Comparison of ENCODE assay signal across 8 cellular contexts in the genomic region with DNA sequence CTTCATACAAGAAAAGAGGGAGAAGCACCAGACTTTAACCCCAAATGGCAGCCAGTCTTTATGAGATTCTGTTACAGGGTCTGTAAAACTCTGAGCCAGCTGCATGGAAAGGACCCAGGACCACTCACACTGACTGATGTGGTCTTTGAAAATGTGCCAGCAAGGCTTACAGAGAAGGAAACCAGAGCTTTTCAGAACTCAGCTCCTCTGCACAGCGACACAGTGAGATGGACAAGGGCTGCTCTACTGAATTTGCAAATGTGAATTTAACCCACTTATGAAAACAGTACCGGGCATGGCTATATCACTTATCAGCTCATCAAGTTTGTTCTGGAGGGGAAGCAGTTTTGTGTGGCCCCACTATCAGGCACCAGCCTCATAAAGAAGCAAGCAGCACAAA.
DNase-seq lines count a peak whose midpoint lies in the region; ATAC-seq and TF ChIP-seq lines count a peak whose summit lies in the region.

No MANE protein-coding gene starts in this region.

- peak overlapping the region; percentile 87 to 89 for H3K27ac Mint-ChIP-seq in natural killer cell treated with Interleukin-12 subunit alpha and Interleukin-12 subunit beta and Interleukin-15 and Interleukin-18, amount 100 ng/mL, for 72 hours
- no peak overlapping the region for H3K27ac Mint-ChIP-seq in H9

- H3K14ac ChIP-seq in H9 (ENCODE audit: insufficient read depth, low read length), result no peak overlapping the region

- H3K9me3 ChIP-seq in BLaER1 treated with 17β-estradiol and CSF1 and Interleukin-3, amounts not matched to agents 10 nM and 100 nM (replicated peaks in 1 of 11), result peaks cover 0 to 6% (median 0%) of the 10 kb centered on the region in 11 experiments; a peak in 1 of 22 replicates
- H3K9me3 ChIP-seq in OCI-LY7 (ENCODE audit: low read length) (no peaks in the 10 kb centered on the region), H9 (ENCODE audit: control insufficient read depth, low read depth, low read length) (no peaks in the 10 kb centered on the region)

- no peak overlapping the region for H2BK15ac ChIP-seq in H9 (ENCODE audit: low read depth, low read length)

- peaks cover 35 to 64% (median 51%) of the 10 kb centered on the region in 10 experiments for H3K4me1 ChIP-seq in BLaER1 treated with 17β-estradiol and CSF1 and Interleukin-3, amounts not matched to agents 10 nM and 100 nM
- H3K4me1 ChIP-seq in OCI-LY7 (ENCODE audit: insufficient read depth, low read length, poor library complexity, severe bottlenecking) (peaks cover 90% of the 10 kb centered on the region), H9 (ENCODE audit: insufficient read depth, low read length) (no peaks in the 10 kb centered on the region)

- H3K79me2 ChIP-seq in OCI-LY7 (ENCODE audit: insufficient read depth, low read depth, low read length) (no peaks in the 10 kb centered on the region), H9 (ENCODE audit: insufficient read depth, low read length) (no peaks in the 10 kb centered on the region)

- H2BK20ac ChIP-seq in H9 (ENCODE audit: low read depth, low read length, poor library complexity, severe bottlenecking), result no peak overlapping the region

- H3K4me3 ChIP-seq in BLaER1 treated with 17β-estradiol and CSF1 and Interleukin-3, amounts not matched to agents 10 nM and 100 nM, result peak overlapping the region in 6 of 10 experiments; percentile 13 to 42 (median 34); a peak in 9 of 20 replicates
- H3K4me3 ChIP-seq in OCI-LY7 (ENCODE audit: low read depth, low read length, poor library complexity, severe bottlenecking), result peak overlapping the region; percentile 57
- peak overlapping the region; percentile 49 for H3K4me3 ChIP-seq in coronary artery

- H3K4me1 Mint-ChIP-seq in natural killer cell treated with Interleukin-12 subunit alpha and Interleukin-12 subunit beta and Interleukin-15 and Interleukin-18, amount 100 ng/mL, for 72 hours (ENCODE audit: low read depth in 2 of 2), result peaks cover 13 to 22% of the 10 kb centered on the region in 2 donors
- H3K4me1 Mint-ChIP-seq in H9, result peaks cover 0 to 8% of the 10 kb centered on the region in 2 experiments; a peak in 2 of 4 replicates

- WGBS in H9 (ENCODE audit: extremely low coverage, insufficient read length, low lambda C conversion rate), result no CpG with 5 or more reads among the region's 2 CpGs

- peak overlapping the region in 8 of 11 experiments; percentile 0 to 66 (median 41); a peak in 13 of 22 replicates for H3K9ac ChIP-seq in BLaER1 treated with 17β-estradiol and CSF1 and Interleukin-3, amounts not matched to agents 10 nM and 100 nM
- no peak overlapping the region for H3K9ac ChIP-seq in H9 (ENCODE audit: extremely low read depth, insufficient read length, low read length)

- peak overlapping the region; percentile 44 to 79 (median 65); a peak in 21 of 22 replicates for H3K27ac ChIP-seq in BLaER1 treated with 17β-estradiol and CSF1 and Interleukin-3, amounts not matched to agents 10 nM and 100 nM
- H3K27ac ChIP-seq in OCI-LY7 (ENCODE audit: low read depth, low read length, poor library complexity, severe bottlenecking) (peak overlapping the region; percentile 97), coronary artery (peak overlapping the region; percentile 81 to 90), H9 (ENCODE audit: insufficient read length, low read depth, low read length) (no peak overlapping the region)

- no peaks in the 10 kb centered on the region for H3K79me1 ChIP-seq in H9 (ENCODE audit: insufficient read depth, low read depth, low read length, poor library complexity, severe bottlenecking)

- no peak overlapping the region for H3K56ac ChIP-seq in H9 (ENCODE audit: insufficient read length, low read depth, low read length)

- H2BK12ac ChIP-seq in H9 (ENCODE audit: insufficient read length, low read depth, low read length), result no peak overlapping the region

- no peaks in the 10 kb centered on the region for H3K27me3 ChIP-seq in BLaER1 treated with 17β-estradiol and CSF1 and Interleukin-3, amounts not matched to agents 10 nM and 100 nM
- H3K27me3 ChIP-seq in H9 (ENCODE audit: insufficient read depth, low read length), result no peaks in the 10 kb centered on the region

- no peaks in the 10 kb centered on the region for H3K23me2 ChIP-seq in H9 (ENCODE audit: insufficient read length, low read depth, low read length, poor library complexity, severe bottlenecking)

- H3K27me3 Mint-ChIP-seq in natural killer cell treated with Interleukin-12 subunit alpha and Interleukin-12 subunit beta and Interleukin-15 and Interleukin-18, amount 100 ng/mL, for 72 hours, result peaks cover 2 to 9% of the 10 kb centered on the region in 2 donors
- H3K27me3 Mint-ChIP-seq in H9 (ENCODE audit: low read depth), result peaks cover 2% of the 10 kb centered on the region

- CTCF ChIA-PET in OCI-LY7 (lab: Charles Lee; ENCODE audit: unreplicated experiment), result interaction anchor here (0.6 to 1.1 kb wide), 2 partner anchors 16 to 162 kb away, joined by 3 to 4 read pairs; no protein-coding TSS in a partner anchor

- peak overlapping the region; percentile 82 for H3K4me3 Mint-ChIP-seq in natural killer cell treated with Interleukin-12 subunit alpha and Interleukin-12 subunit beta and Interleukin-15 and Interleukin-18, amount 100 ng/mL, for 72 hours
- no peak overlapping the region for H3K4me3 Mint-ChIP-seq in H9

- peak overlapping the region; percentile 66 to 87 (median 73) for H3K4me2 ChIP-seq in BLaER1 treated with 17β-estradiol and CSF1 and Interleukin-3, amounts not matched to agents 10 nM and 100 nM
- H3K4me2 ChIP-seq in OCI-LY7 (ENCODE audit: low read length) (peak overlapping the region; percentile 90), H9 (ENCODE audit: insufficient read depth, insufficient read length, low read length) (no peak overlapping the region)

- H2BK120ac ChIP-seq in H9 (ENCODE audit: low read depth, low read length, poor library complexity, severe bottlenecking), result no peak overlapping the region

- H3K18ac ChIP-seq in H9 (ENCODE audit: insufficient read length, low read depth, low read length), result no peak overlapping the region

- intact Hi-C loops in OCI-LY7 (cut with micrococcal nuclease; ENCODE audit: unreplicated experiment), result loop anchor here (2.0 to 5.0 kb wide), 2 partner anchors 133 to 302 kb away; a partner anchor contains a TSS

- peaks cover 5% of the 10 kb centered on the region for H3K9me3 Mint-ChIP-seq in natural killer cell treated with Interleukin-12 subunit alpha and Interleukin-12 subunit beta and Interleukin-15 and Interleukin-18, amount 100 ng/mL, for 72 hours
- H3K9me3 Mint-ChIP-seq in H9, result no peaks in the 10 kb centered on the region

- H4K91ac ChIP-seq in H9 (ENCODE audit: insufficient read length, low read depth, low read length), result no peak overlapping the region

- H3K4ac ChIP-seq in H9 (ENCODE audit: low read depth, low read length), result no peak overlapping the region

- H2AK5ac ChIP-seq in H9 (ENCODE audit: insufficient read length, low read length), result no peak overlapping the region

- no peak overlapping the region for H3K23ac ChIP-seq in H9 (ENCODE audit: insufficient read length, low read depth, low read length)

- ATAC-seq in natural killer cell treated with Interleukin-12 subunit alpha and Interleukin-12 subunit beta and Interleukin-15 and Interleukin-18, amount 100 ng/mL, for 72 hours, result no peak

- no peak overlapping the region for H3T11ph ChIP-seq in H9 (ENCODE audit: low read length)

- no peak overlapping the region for H2BK5ac ChIP-seq in H9 (ENCODE audit: insufficient read length, low read length)

- POLR2A ChIA-PET in OCI-LY7 (lab: Charles Lee), result interaction anchor here (0.6 to 2.9 kb wide), 13 partner anchors 9 to 1206 kb away, joined by 3 to 14 read pairs (median 3); a partner anchor contains a TSS

- H2AFZ ChIP-seq in OCI-LY7 (ENCODE audit: low read length) (peak overlapping the region; percentile 91), H9 (ENCODE audit: low read length) (no peak overlapping the region)

- H4K5ac ChIP-seq in H9 (ENCODE audit: insufficient read length, low read depth, low read length), result no peak overlapping the region

- H3K36me3 Mint-ChIP-seq in natural killer cell treated with Interleukin-12 subunit alpha and Interleukin-12 subunit beta and Interleukin-15 and Interleukin-18, amount 100 ng/mL, for 72 hours, result peaks cover 15% of the 10 kb centered on the region
- H3K36me3 Mint-ChIP-seq in H9 (ENCODE audit: insufficient read depth in 1 of 3, low read depth in 3 of 3), result no peaks in the 10 kb centered on the region

- no peaks in the 10 kb centered on the region for H4K20me1 ChIP-seq in BLaER1 treated with 17β-estradiol and CSF1 and Interleukin-3, amounts not matched to agents 10 nM and 100 nM
- no peaks in the 10 kb centered on the region for H4K20me1 ChIP-seq in OCI-LY7 (ENCODE audit: insufficient read depth, low read length)
- no peaks in the 10 kb centered on the region for H4K20me1 ChIP-seq in H9 (ENCODE audit: control insufficient read depth, insufficient read depth, insufficient read length)

- TF ChIP-seq CTCF in OCI-LY7 (conservative IDR thresholded peaks at IDR 0.05; ENCODE audit: low read length) (no peak), coronary artery (IDR thresholded peaks at IDR 0.05) (no peak), H9 (conservative IDR thresholded peaks at IDR 0.05) (no peak)

- no peaks in the 10 kb centered on the region for H3K9me2 ChIP-seq in OCI-LY7 (ENCODE audit: insufficient read depth, low read length)

- H4K8ac ChIP-seq in H9 (replicated peaks; ENCODE audit: insufficient read length, low read depth, low read length), result no peak overlapping the region

- DNase-seq in OCI-LY7 (ENCODE audit: low spot score) (peak; percentile 36), coronary artery (ENCODE audit: low spot score) (peak; percentile 52), NCI-H1930 (lab: John Stamatoyannopoulos, UW) (no peak), anterior cingulate cortex (lab: John Stamatoyannopoulos, UW) (no peak), HK-2 (ENCODE audit: unreplicated experiment) (no peak), H9 (no peak)
- DNase-seq in natural killer cell treated with Interleukin-12 subunit alpha and Interleukin-12 subunit beta and Interleukin-15 and Interleukin-18, amount 100 ng/mL, for 72 hours (ENCODE audit: low spot score), result no peak

- BruUV-seq in OCI-LY7 (replicated peaks; lab: Mats Ljungman, UMichigan), result no TSS peak

- H3K36me3 ChIP-seq in BLaER1 treated with 17β-estradiol and CSF1 and Interleukin-3, amounts not matched to agents 10 nM and 100 nM, result no peaks in the 10 kb centered on the region
- H3K36me3 ChIP-seq in OCI-LY7 (ENCODE audit: insufficient read depth, low read length), result no peaks in the 10 kb centered on the region

Comparison
In these comparisons a context has a peak if more than half of its experiments do, and no peak if none do; other contexts are left out.
1. DNase-seq: peak in OCI-LY7 (single experiment) and coronary artery (single experiment); none in natural killer cell treated with Interleukin-12 subunit alpha and Interleukin-12 subunit beta and Interleukin-15 and Interleukin-18, amount 100 ng/mL, for 72 hours (single experiment), NCI-H1930 (0 of 2), anterior cingulate cortex (0 of 58), HK-2 (single experiment) and H9 (single experiment).
2. H3K27ac Mint-ChIP-seq: peak in natural killer cell treated with Interleukin-12 subunit alpha and Interleukin-12 subunit beta and Interleukin-15 and Interleukin-18, amount 100 ng/mL, for 72 hours (2 of 2); none in H9 (0 of 3).
3. Peak in every context shown above with its lines, with median percentiles within 50 percentile points of each other: H3K4me3 ChIP-seq.